14 cellular contexts compared by ENCODE assay signal in genomic region chr1:17887646-17888395, GRCh38.
"Had no signal": no experiment of that assay in that cellular context is flagged by ENCODE, and none has a peak within 500 bp of the region (broad histone marks: within the 10 kb centered on the region; RNA-seq: fewer than 3 reads in every experiment).

No MANE protein-coding gene starts in this region.

- DNase-seq: activated CD4-positive, alpha-beta T cell treated with anti-CD3 and anti-CD28 coated beads for 1 hour; activated CD4-positive, alpha-beta T cell treated with anti-CD3 and anti-CD28 coated beads, Interleukin-2, amount 50 U/mL, for 4 hours; midbrain; ovary; stimulated activated CD4-positive, alpha-beta T cell treated with anti-CD3 and anti-CD28 coated beads, Interleukin-1b, Interleukin-23, amount 100 ng/mL, for 48 hours had no signal

- H3K36me3 ChIP-seq: adrenal gland, gastroesophageal sphincter, heart right ventricle, ovary, thoracic aorta had no signal

- H3K4me1 Mint-ChIP-seq: activated naive CD4-positive, alpha-beta T cell treated with anti-CD3 and anti-CD28 coated beads, Interleukin-2, amount 50 U/mL, for 24 hours; activated T-helper 17 cell treated with anti-CD3 and anti-CD28 coated beads, Interleukin-2, amount 50 U/mL, for 72 hours had no signal

- H3K9me3 Mint-ChIP-seq: activated naive CD4-positive, alpha-beta T cell treated with anti-CD3 and anti-CD28 coated beads, Interleukin-2, amount 50 U/mL, for 24 hours; activated T-helper 17 cell treated with anti-CD3 and anti-CD28 coated beads, Interleukin-2, amount 50 U/mL, for 72 hours had no signal

- H3K9me3 ChIP-seq: adrenal gland, gastroesophageal sphincter, heart right ventricle, ovary, thoracic aorta had no signal

- H3K4me3 ChIP-seq: adrenal gland, dorsolateral prefrontal cortex, gastroesophageal sphincter, heart right ventricle, lung, ovary, thoracic aorta had no signal

- H3K4me3 Mint-ChIP-seq: activated naive CD4-positive, alpha-beta T cell treated with anti-CD3 and anti-CD28 coated beads, Interleukin-2, amount 50 U/mL, for 24 hours; activated T-helper 17 cell treated with anti-CD3 and anti-CD28 coated beads, Interleukin-2, amount 50 U/mL, for 72 hours had no signal

- H3K36me3 Mint-ChIP-seq: activated naive CD4-positive, alpha-beta T cell treated with anti-CD3 and anti-CD28 coated beads, Interleukin-2, amount 50 U/mL, for 24 hours had no signal

- H3K27ac Mint-ChIP-seq: activated naive CD4-positive, alpha-beta T cell treated with anti-CD3 and anti-CD28 coated beads, Interleukin-2, amount 50 U/mL, for 24 hours; activated T-helper 17 cell treated with anti-CD3 and anti-CD28 coated beads, Interleukin-2, amount 50 U/mL, for 72 hours had no signal

- ATAC-seq: activated T-helper 17 cell treated with anti-CD3 and anti-CD28 coated beads, Interleukin-2, amount 50 U/mL, for 72 hours; gastroesophageal sphincter; heart right ventricle; sciatic nerve had no signal

- H3K4me1 ChIP-seq: adrenal gland had no signal

- H3K27me3 ChIP-seq: ovary had no signal
